Comparison of ENCODE assay signal across 8 cellular contexts in the genomic region with DNA sequence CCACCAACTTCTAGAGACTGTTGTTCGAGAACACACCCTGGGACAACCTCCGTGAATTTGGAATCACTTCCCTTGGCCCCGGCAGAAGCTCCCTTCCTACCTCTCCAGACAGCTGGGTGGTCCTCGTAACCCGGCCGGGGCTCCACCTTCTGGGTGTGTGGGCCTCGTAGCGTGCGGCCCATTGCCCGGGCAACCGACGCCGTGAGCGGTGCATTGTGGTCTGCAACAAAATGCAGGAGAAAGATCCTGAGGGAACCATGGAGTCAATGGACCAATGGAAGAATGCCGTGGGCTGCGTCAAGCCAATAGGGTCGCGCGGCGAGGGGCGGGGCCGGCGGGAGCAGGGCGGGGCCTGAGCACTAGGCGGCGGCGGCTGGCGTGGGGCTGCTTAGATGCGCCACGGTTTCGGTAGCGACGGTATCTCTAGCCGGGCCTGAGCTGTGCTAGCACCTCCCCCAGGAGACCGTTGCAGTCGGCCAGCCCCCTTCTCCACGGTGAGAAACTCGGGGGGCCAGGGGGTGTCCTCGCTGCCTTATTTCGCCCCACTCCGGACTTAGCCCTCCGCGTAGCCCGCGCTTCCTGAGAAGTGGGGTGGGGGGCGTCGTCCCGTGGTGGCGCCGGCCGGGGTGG. TPM values are rescaled to one million over a fixed set of nuclear protein-coding genes. Genes with fewer than 3 reads are reported as not detected.
DNase-seq lines count a peak whose midpoint lies in the region; ATAC-seq and TF ChIP-seq lines count a peak whose summit lies in the region.

TSS of gene DYNLL1 (plus strand) at position 391 of the 630 bp plus-strand sequence. CDS start 309 bp downstream, outside the sequence.

- TF ChIP-seq CTCF in BJ (IDR thresholded peaks at IDR 0.05; ENCODE audit: insufficient read depth, low read depth, low read length) (no peak), coronary artery (IDR thresholded peaks at IDR 0.05) (no peak)

- POLR2A ChIA-PET in BJ (lab: Charles Lee): interaction anchor here (0.6 to 0.7 kb wide), 2 partner anchors 51 to 124 kb away, joined by 4 to 6 read pairs; no protein-coding TSS in a partner anchor

- peak; percentile 95 for ATAC-seq in GM19324 (IDR thresholded peaks at IDR 0.05; ENCODE audit: low FRiP score, unreplicated experiment)
- ATAC-seq in HG03469 (IDR thresholded peaks at IDR 0.05; ENCODE audit: unreplicated experiment): peak; percentile 80

- intact Hi-C loops in activated CD4-positive, alpha-beta T cell treated with anti-CD3 and anti-CD28 coated beads, Interleukin-2, amount 10 ng/mL, durations not matched to agents 24 days and 14 days (cut with micrococcal nuclease): loop anchor here (1.0 to 2.0 kb wide), 6 partner anchors 27 to 191 kb away; partner anchors contain the start of genes COX6A1, GATC, MLEC and POP5

- H3K4me3 Mint-ChIP-seq in activated CD4-positive, alpha-beta T cell treated with anti-CD3 and anti-CD28 coated beads, Interleukin-2, amount 10 ng/mL, durations not matched to agents 24 days and 14 days: peak within 1 kb of the TSS; percentile 94

- H3K27ac Mint-ChIP-seq in activated CD4-positive, alpha-beta T cell treated with anti-CD3 and anti-CD28 coated beads, Interleukin-2, amount 10 ng/mL, durations not matched to agents 24 days and 14 days: peak within 1 kb of the TSS; percentile 82

- peak within 1 kb of the TSS; percentile 76 to 98 for H3K27ac ChIP-seq in coronary artery

- CTCF ChIA-PET in BJ (lab: Yijun Ruan, JAX): interaction anchor here (0.6 to 1.9 kb wide), 4 partner anchors 13 to 160 kb away, joined by 3 to 10 read pairs (median 4); partner anchors contain the start of gene SRSF9

- peaks cover 8% of the 10 kb centered on the region for H3K36me3 ChIP-seq in BJ (ENCODE audit: control insufficient read depth, insufficient read depth, low read length)

- no peaks in the 10 kb centered on the region for H3K27me3 Mint-ChIP-seq in activated CD4-positive, alpha-beta T cell treated with anti-CD3 and anti-CD28 coated beads, Interleukin-2, amount 10 ng/mL, durations not matched to agents 24 days and 14 days

- peaks cover 37% of the 10 kb centered on the region for H3K36me3 Mint-ChIP-seq in activated CD4-positive, alpha-beta T cell treated with anti-CD3 and anti-CD28 coated beads, Interleukin-2, amount 10 ng/mL, durations not matched to agents 24 days and 14 days (ENCODE audit: low read depth)

- H3K4me1 Mint-ChIP-seq in activated CD4-positive, alpha-beta T cell treated with anti-CD3 and anti-CD28 coated beads, Interleukin-2, amount 10 ng/mL, durations not matched to agents 24 days and 14 days: peaks cover 31% of the 10 kb centered on the region

- H3K9me3 Mint-ChIP-seq in activated CD4-positive, alpha-beta T cell treated with anti-CD3 and anti-CD28 coated beads, Interleukin-2, amount 10 ng/mL, durations not matched to agents 24 days and 14 days: no peaks in the 10 kb centered on the region

- DNase-seq in BJ (ENCODE audit: low read depth) (peak; percentile 64), NCI-H526 treated with DMSO at 0.1 percent for 48 hours (lab: John Stamatoyannopoulos, UW) (peak; percentile 92), coronary artery (ENCODE audit: low spot score) (peak; percentile 96), left kidney (ENCODE audit: low read depth, low spot score) (peak; percentile 98)
- peak; percentile 100 for DNase-seq in activated CD4-positive, alpha-beta T cell treated with anti-CD3 and anti-CD28 coated beads, Interleukin-2, amount 10 ng/mL, durations not matched to agents 24 days and 14 days
- peak; percentile 99 for DNase-seq in stimulated activated CD4-positive, alpha-beta T cell treated with anti-CD3 and anti-CD28 coated beads, Interleukin-2, amount 100 ng/mL, for 24 hours

- H3K4me3 ChIP-seq in BJ (ENCODE audit: low read depth, low read length): peak within 1 kb of the TSS; percentile 99
- peak within 1 kb of the TSS; percentile 100 for H3K4me3 ChIP-seq in coronary artery

- H3K27me3 ChIP-seq in BJ (ENCODE audit: control insufficient read depth, insufficient read depth, low read length): no peaks in the 10 kb centered on the region

RNA-seq across cellular contexts. Expression of gene DYNLL1, which starts in this region (rescaled TPM):
- 358 and 610 TPM in 2 replicates for polyA plus RNA-seq in BJ (2011; rRNA removed)
- polyA minus RNA-seq in BJ (2011; rRNA and poly(A)+ RNA removed): 77.2 and 81.2 TPM in 2 replicates
- total RNA-seq in activated CD4-positive, alpha-beta T cell treated with anti-CD3 and anti-CD28 coated beads, Interleukin-2, amount 10 ng/mL, durations not matched to agents 24 days and 14 days: 330 and 351 TPM in 2 replicates

Comparison
In these comparisons a context has a peak if more than half of its experiments do, and no peak if none do; other contexts are left out.
1. Peak in every context shown above with its lines: DNase-seq, ATAC-seq, H3K4me3 ChIP-seq and H3K27ac ChIP-seq.